Comparison of ENCODE assay signal across 16 cellular contexts in the genomic region with DNA sequence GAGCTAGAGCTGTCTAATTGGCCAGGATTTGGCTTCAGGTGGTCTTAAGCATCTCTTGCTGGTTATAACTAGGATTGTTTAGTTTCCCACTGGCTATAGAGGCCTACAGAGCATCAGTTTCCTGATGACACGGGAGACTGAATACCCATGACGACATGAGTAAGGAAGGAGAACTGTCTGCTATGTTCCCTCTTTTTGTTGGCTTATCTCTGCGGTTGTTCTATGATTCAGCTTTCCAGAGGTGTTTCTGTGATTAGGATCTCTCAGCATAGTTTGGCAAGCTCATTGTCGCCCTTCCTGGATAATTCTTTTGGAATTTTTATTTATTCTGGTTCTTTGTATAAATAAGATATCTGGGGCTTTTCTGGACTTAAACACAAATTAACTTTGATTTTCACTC.
DNase-seq lines count a peak whose midpoint lies in the region; ATAC-seq and FAIRE-seq lines count a peak whose summit lies in the region.
"Had no signal": no experiment of that assay in that cellular context is flagged by ENCODE, and none has a peak within 500 bp of the region (broad histone marks: within the 10 kb centered on the region; RNA-seq: fewer than 3 reads in every experiment).

No MANE protein-coding gene starts in this region.

- no peak for FAIRE-seq in RCC 7860 (lab: Jason Lieb, UNC)
- no peak for FAIRE-seq in urothelium cell line (lab: Jason Lieb, UNC)
- FAIRE-seq: D721Med had no signal

- ATAC-seq in GM18867 (IDR thresholded peaks at IDR 0.05; ENCODE audit: unreplicated experiment) = no peak
- ATAC-seq: CD8-positive, alpha-beta T cell had no signal

- DNase-seq in HS-5 (ENCODE audit: low read depth) (peak; percentile 6), RCC 7860 (ENCODE audit: low spot score) (peak; percentile 61), astrocyte of the hippocampus (ENCODE audit: low read depth, low spot score) (peak; percentile 7), urothelium cell line (ENCODE audit: low spot score) (peak; percentile 16), UCSD-AML1 (lab: John Stamatoyannopoulos, UW; ENCODE audit: unreplicated experiment) (no peak)
- no peak for DNase-seq in activated CD4-positive, alpha-beta T cell treated with anti-CD3 and anti-CD28 coated beads for 4 hours
- DNase-seq: CD8-positive, alpha-beta T cell; COR-L47; DMS153; DMS79 treated with DMSO at 0.1 percent for 48 hours; EL; GF-D8; GOT3; H9 had no signal

Comparison
In these comparisons a context has a peak if more than half of its experiments do, and no peak if none do; other contexts are left out.
1. DNase-seq: peak in HS-5 (single experiment), RCC 7860 (single experiment), astrocyte of the hippocampus (single experiment) and urothelium cell line (single experiment); none in activated CD4-positive, alpha-beta T cell treated with anti-CD3 and anti-CD28 coated beads for 4 hours (0 of 2) and UCSD-AML1 (single experiment).